8 cellular contexts compared by ENCODE assay signal in genomic region chr14:81062816-81063215, GRCh38.
A peak's percentile ranks its signal among the peaks of the same experiment; 100 is the strongest.
DNase-seq lines count a peak whose midpoint lies in the region; ATAC-seq and TF ChIP-seq lines count a peak whose summit lies in the region.

No MANE protein-coding gene starts in this region.

- DNase-seq in Ammon's horn (ENCODE audit: low spot score), result peak; percentile 8
- peak; percentile 87 for DNase-seq in OCI-M1 (lab: John Stamatoyannopoulos, UW)
- DNase-seq in foreskin keratinocyte, result no peak
- no peak for DNase-seq in NCI-H146 treated with DMSO at 0.1 percent for 48 hours (lab: John Stamatoyannopoulos, UW; ENCODE audit: unreplicated experiment)
- no peak for DNase-seq in NCI-H1048 (lab: John Stamatoyannopoulos, UW)
- DNase-seq in NCI-H146 (lab: John Stamatoyannopoulos, UW), result no peak

- H3K27ac ChIP-seq in foreskin keratinocyte, result no peak overlapping the region

- H3K4me1 ChIP-seq in foreskin keratinocyte, result no peaks in the 10 kb centered on the region

- peak; percentile 47 for TF ChIP-seq CTCF in foreskin keratinocyte (conservative IDR thresholded peaks at IDR 0.05)

- peaks cover 5% of the 10 kb centered on the region for H3K27me3 ChIP-seq in foreskin keratinocyte

- ATAC-seq in GM18502 (IDR thresholded peaks at IDR 0.05; ENCODE audit: poor library complexity, unreplicated experiment) (peak; percentile 91), HG03159 (IDR thresholded peaks at IDR 0.05; ENCODE audit: unreplicated experiment) (peak; percentile 86), foreskin keratinocyte (peak; percentile 52)

Comparison
In these comparisons a context has a peak if more than half of its experiments do, and no peak if none do; other contexts are left out.
1. DNase-seq: peak in Ammon's horn (single experiment) and OCI-M1 (single experiment); none in foreskin keratinocyte (0 of 2), NCI-H146 treated with DMSO at 0.1 percent for 48 hours (single experiment), NCI-H1048 (single experiment) and NCI-H146 (single experiment).
2. Peak in every context shown above with its lines, with median percentiles within 50 percentile points of each other: ATAC-seq.